34 cellular contexts compared by ENCODE assay signal in the genomic region with DNA sequence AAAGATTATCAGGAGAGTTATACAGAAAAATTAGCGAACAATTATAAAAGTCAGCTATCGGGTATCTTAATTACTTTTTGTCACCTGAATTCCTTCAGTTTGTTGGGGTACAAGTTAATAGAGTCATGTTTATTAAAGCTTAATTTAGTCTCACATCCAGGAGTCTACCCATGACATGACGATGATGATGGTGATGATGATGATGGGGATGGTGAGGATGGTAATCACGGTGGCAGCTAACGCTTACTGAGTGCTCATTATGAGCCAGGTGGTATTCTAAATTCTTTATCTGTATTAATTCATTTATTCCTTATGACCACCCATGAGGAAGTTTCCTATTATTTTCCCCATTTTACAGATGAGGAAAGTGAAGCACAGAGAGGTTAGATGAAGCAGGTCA.
"Had no signal": no experiment of that assay in that cellular context is flagged by ENCODE, and none has a peak within 500 bp of the region (broad histone marks: within the 10 kb centered on the region; RNA-seq: fewer than 3 reads in every experiment).

No MANE protein-coding gene starts in this region.

- H3K27me3 ChIP-seq: adrenal gland, ascending aorta, body of pancreas, brain microvascular endothelial cell, breast epithelium, cardiac muscle cell had no signal

- DNase-seq: activated effector memory CD4-positive, alpha-beta T cell treated with anti-CD3 and anti-CD28 coated beads, Interleukin-2, amount 50 U/mL, for 16 hours; activated effector memory CD4-positive, alpha-beta T cell treated with Interleukin-2 at 50 U/mL for 16 hours; activated gamma-delta T cell; activated gamma-delta T cell treated with Interleukin-2 at 50 U/mL for 16 hours; activated naive CD4-positive, alpha-beta T cell; activated naive CD4-positive, alpha-beta T cell treated with anti-CD3 and anti-CD28 coated beads for 36 hours; activated naive CD4-positive, alpha-beta T cell treated with anti-CD3 and anti-CD28 coated beads, Interleukin-2, amount 10 ng/mL, durations not matched to agents 7 days and 5 days; activated naive CD4-positive, alpha-beta T cell treated with anti-CD3 and anti-CD28 coated beads, Interleukin-2, amount 50 U/mL, for 16 hours; activated naive CD4-positive, alpha-beta T cell treated with Interleukin-2 at 50 U/mL for 16 hours; activated naive CD8-positive, alpha-beta T cell treated with anti-CD3 and anti-CD28 coated beads for 36 hours; activated naive CD8-positive, alpha-beta T cell treated with anti-CD3 and anti-CD28 coated beads, Interleukin-2, amount 10 ng/mL, durations not matched to agents 7 days and 5 days; activated naive CD8-positive, alpha-beta T cell treated with anti-CD3 and anti-CD28 coated beads, Interleukin-2, amount 50 U/mL, for 24 hours; activated T-cell treated with anti-CD3 and anti-CD28 coated beads, Interleukin-2, amount 50 U/mL, for 1 hour; activated T-cell treated with anti-CD3 and anti-CD28 coated beads, Interleukin-2, amount 50 U/mL, for 24 hours; activated T-cell treated with anti-CD3 and anti-CD28 coated beads, Interleukin-2, amount 50 U/mL, for 4 hours; activated T-cell treated with anti-CD3 and anti-CD28 coated beads, Interleukin-2, amount 50 U/mL, for 48 hours; activated T-cell treated with anti-CD3 and anti-CD28 coated beads, Interleukin-2, amount 50 U/mL, for 72 hours; adrenal gland; amniotic stem cell; amygdala; anterior cingulate cortex; aorta; body of pancreas; brain microvascular endothelial cell; caudate nucleus; central memory CD4-positive, alpha-beta T cell; cerebellar nuclear complex had no signal

- FAIRE-seq: astrocyte, bronchial epithelial cell had no signal

- H3K4me1 ChIP-seq: ascending aorta, body of pancreas, breast epithelium had no signal

- H3K9me3 ChIP-seq: adrenal gland, ascending aorta, body of pancreas, breast epithelium had no signal

- H3K36me3 ChIP-seq: adrenal gland, ascending aorta, brain microvascular endothelial cell, breast epithelium, cardiac muscle cell had no signal

- H3K27ac ChIP-seq: adrenal gland, ascending aorta, body of pancreas, brain microvascular endothelial cell, breast epithelium, cardiac muscle cell had no signal

- ATAC-seq: activated naive CD4-positive, alpha-beta T cell treated with anti-CD3 and anti-CD28 coated beads, Interleukin-2, amount 50 U/mL, for 72 hours; activated naive CD8-positive, alpha-beta T cell treated with anti-CD3 and anti-CD28 coated beads, Interleukin-2, amount 50 U/mL, for 24 hours; activated T-cell treated with anti-CD3 and anti-CD28 coated beads, Interleukin-2, amount 50 U/mL, for 4 hours; activated T-cell treated with anti-CD3 and anti-CD28 coated beads, Interleukin-2, amount 50 U/mL, for 72 hours; activated T-helper 17 cell treated with anti-CD3 and anti-CD28 coated beads, Interleukin-2, amount 50 U/mL, for 72 hours; body of pancreas had no signal

- H3K4me3 ChIP-seq: adrenal gland, ascending aorta, body of pancreas, breast epithelium, cardiac muscle cell had no signal
